In genomic region chr20:38446441-38447209, GRCh38 we compare ENCODE assay signal across 8 cellular contexts. TPM values are rescaled to one million over a fixed set of nuclear protein-coding genes. Genes with fewer than 3 reads are reported as not detected.
DNase-seq lines count a peak whose midpoint lies in the region; ATAC-seq, FAIRE-seq and TF ChIP-seq lines count a peak whose summit lies in the region.

No MANE protein-coding gene starts in this region.

- peak; percentile 88 for DNase-seq in GM12891 (ENCODE audit: insufficient read length, low spot score)
- DNase-seq in NCI-H146 (lab: John Stamatoyannopoulos, UW) = peak; percentile 94
- peak; percentile 89 for DNase-seq in T follicular helper cell (ENCODE audit: low read depth)
- peak; percentile 92 for DNase-seq in amniotic epithelial cell (ENCODE audit: low read depth)
- peak; percentile 95 for DNase-seq in left cardiac atrium
- peak; percentile 77 to 98 (median 90) for DNase-seq in posterior cingulate gyrus
- peak; percentile 92 to 96 for DNase-seq in upper lobe of left lung

- ATAC-seq in HG02852 (IDR thresholded peaks at IDR 0.05; ENCODE audit: unreplicated experiment) (peak; percentile 81), left cardiac atrium (peak; percentile 95 to 97), upper lobe of left lung (ENCODE audit: low FRiP score in 2 of 2) (peak; percentile 95 to 99)

- no peaks in the 10 kb centered on the region for H3K27me3 ChIP-seq in upper lobe of left lung

- 3 to 8% methylated on average over 4 to 55 of the region's 56 CpGs for WGBS in upper lobe of left lung, 2 donors

- peak overlapping the region; percentile 85 to 92 (median 88) for H3K27ac ChIP-seq in upper lobe of left lung

- intact Hi-C loops in left cardiac atrium (cut with DNase I) = no loop called here
- intact Hi-C loops in posterior cingulate gyrus (cut with DNase I) = loop anchor here (1.0 kb wide), 2 partner anchors 11 to 26 kb away; partner anchors contain the start of genes RALGAPB and SNHG17

- TF ChIP-seq EP300 in upper lobe of left lung (IDR thresholded peaks at IDR 0.05) = peak in 1 of 4 donors; percentile 50

- TF ChIP-seq POLR2A in GM12891 (IDR thresholded peaks at IDR 0.05; ENCODE audit: low read depth, low read length) (peak; percentile 92), upper lobe of left lung (IDR thresholded peaks at IDR 0.05) (peak in 3 of 4 donors; percentile 68 to 91 (median 71))

- H3K4me1 ChIP-seq in upper lobe of left lung = peaks cover 12 to 29% (median 13%) of the 10 kb centered on the region in 4 donors

- peak overlapping the region; percentile 76 to 99 (median 85) for H3K4me3 ChIP-seq in upper lobe of left lung

- H3K9me3 ChIP-seq in upper lobe of left lung = no peaks in the 10 kb centered on the region

- H3K36me3 ChIP-seq in upper lobe of left lung = peaks cover 0 to 23% (median 10%) of the 10 kb centered on the region in 4 donors

- peak; percentile 93 to 98 (median 96) for TF ChIP-seq CTCF in upper lobe of left lung (IDR thresholded peaks at IDR 0.05)

- FAIRE-seq in GM12891 (lab: Jason Lieb, UNC) = peak; percentile 83

TF ChIP-seq in GM12891, 5 proteins besides CTCF, POLR2A, EP300 and RAD21:
- no peak for TF ChIP-seq SPI1 (IDR thresholded peaks at IDR 0.05; ENCODE audit: low read depth, low read length)
- TF ChIP-seq TAF1 (IDR thresholded peaks at IDR 0.05; ENCODE audit: low read depth, low read length) = peak; percentile 97
- peak; percentile 92 for TF ChIP-seq POLR2AphosphoS5 (IDR thresholded peaks at IDR 0.05; ENCODE audit: low read depth, low read length)
- peak; percentile 71 for TF ChIP-seq PAX5 (IDR thresholded peaks at IDR 0.05; ENCODE audit: insufficient read depth, low read length, severe bottlenecking)
- TF ChIP-seq POU2F2 (IDR thresholded peaks at IDR 0.05; ENCODE audit: low read depth, low read length) = peak; percentile 77

RNA-seq across cellular contexts. Expression of gene SNHG17, which starts 11.5 kb away (rescaled TPM):
- polyA plus RNA-seq in GM12891 (2012; ENCODE audit: low read depth, missing spikeins) = 61.6 TPM
- 10 to 100 TPM in 1 of 2 donors, 1 to 10 TPM in 1; 7.9 to 35.0 TPM for total RNA-seq in left cardiac atrium
- total RNA-seq in upper lobe of left lung = 10 to 100 TPM; 14.7 to 40.0 (median 20.3) TPM

RNA-seq across cellular contexts. Expression of gene RALGAPB, which starts 26.0 kb away (rescaled TPM):
- polyA plus RNA-seq in GM12891 (2012; ENCODE audit: low read depth, missing spikeins) = 8.6 TPM
- total RNA-seq in left cardiac atrium (10 to 100 TPM; 19.5 to 27.2 TPM), upper lobe of left lung (10 to 100 TPM; 27.0 to 76.5 (median 32.1) TPM)

Comparison
In these comparisons a context has a peak if more than half of its experiments do, and no peak if none do; other contexts are left out.
1. Peak in every context shown above with its lines: DNase-seq, ATAC-seq, H3K4me3 ChIP-seq and H3K27ac ChIP-seq.